In genomic region chr15:66893294-66893693, GRCh38 we compare ENCODE assay signal across 24 cellular contexts.
DNase-seq lines count a peak whose midpoint lies in the region; ATAC-seq and TF ChIP-seq lines count a peak whose summit lies in the region.
"Had no signal": no experiment of that assay in that cellular context is flagged by ENCODE, and none has a peak within 500 bp of the region (broad histone marks: within the 10 kb centered on the region; RNA-seq: fewer than 3 reads in every experiment).

No MANE protein-coding gene starts in this region.

- TF ChIP-seq CTCF in right atrium auricular region (IDR thresholded peaks at IDR 0.05) (no peak), heart left ventricle (IDR thresholded peaks at IDR 0.05) (no peak), coronary artery (IDR thresholded peaks at IDR 0.05) (no peak)

- no peak overlapping the region for H3K23ac ChIP-seq in mesendoderm (ENCODE audit: low read length)

- H3K4ac ChIP-seq in mesendoderm (ENCODE audit: low read depth, low read length) = no peak overlapping the region

- H3K4me1 ChIP-seq in right atrium auricular region = peaks cover 0 to 4% of the 10 kb centered on the region in 2 donors
- H3K4me1 ChIP-seq in heart left ventricle = peaks cover 0 to 42% (median 7%) of the 10 kb centered on the region in 12 donors
- peaks cover 7% of the 10 kb centered on the region for H3K4me1 ChIP-seq in mesendoderm (ENCODE audit: control insufficient read depth, low read depth, low read length)

- H3K4me2 ChIP-seq in mesendoderm (ENCODE audit: low read length) = no peak overlapping the region
- H3K4me2 ChIP-seq: PC-9 had no signal

- no peak overlapping the region for H4K8ac ChIP-seq in mesendoderm (ENCODE audit: low read depth, low read length)

- no peak overlapping the region for H2AK5ac ChIP-seq in mesendoderm (ENCODE audit: low read length)

- intact Hi-C loops in heart left ventricle (cut with DNase I) = no loop called here

- DNase-seq in right atrium auricular region (ENCODE audit: low spot score) (peak; percentile 52), heart left ventricle (no peak), coronary artery (ENCODE audit: low spot score) (peak; percentile 16), mesendoderm (no peak), ureter (ENCODE audit: low spot score) (peak; percentile 26), AG08395 (ENCODE audit: low spot score) (no peak)
- DNase-seq: BE2C; CD8-positive, alpha-beta memory T cell; DMS 273 treated with DMSO at 0.1 percent for 48 hours; DMS79; EL; GDM1; KG1; MG63; NCI-H2029; NCI-H446 treated with DMSO at 0.1 percent for 48 hours; NCI-H526; NCI-H82; PC-9; RPMI8226; SHP77 had no signal

- H3K18ac ChIP-seq in mesendoderm (ENCODE audit: low read length) = peak overlapping the region; percentile 75

- H2BK5ac ChIP-seq in mesendoderm (ENCODE audit: low read length) = no peak overlapping the region

- no peak overlapping the region for H3K9ac ChIP-seq in mesendoderm (ENCODE audit: low read length)

- ATAC-seq in heart left ventricle (no peak), GM21390 (IDR thresholded peaks at IDR 0.05; ENCODE audit: unreplicated experiment) (no peak), GM19463 (IDR thresholded peaks at IDR 0.05; ENCODE audit: unreplicated experiment) (no peak)
- ATAC-seq: GM12878 had no signal

- H2BK15ac ChIP-seq in mesendoderm (replicated peaks; ENCODE audit: low read depth) = peak overlapping the region; percentile 85

- no peak overlapping the region for H4K5ac ChIP-seq in mesendoderm (ENCODE audit: low read length)

- no peaks in the 10 kb centered on the region for H3K79me2 ChIP-seq in mesendoderm (ENCODE audit: control insufficient read depth, insufficient read depth, low read length)

- H3K4me3 ChIP-seq in right atrium auricular region (no peak overlapping the region), heart left ventricle (no peak overlapping the region), coronary artery (no peak overlapping the region), mesendoderm (ENCODE audit: low read length) (no peak overlapping the region)
- H3K4me3 ChIP-seq: GM12878, MG63, PC-9 had no signal

- H3K79me1 ChIP-seq in mesendoderm (ENCODE audit: low read length) = no peaks in the 10 kb centered on the region

- TF ChIP-seq POLR2A in heart left ventricle (IDR thresholded peaks at IDR 0.05) = no peak

- H2BK120ac ChIP-seq in mesendoderm (ENCODE audit: low read depth, low read length) = no peak overlapping the region

- H3K27me3 ChIP-seq in right atrium auricular region (no peaks in the 10 kb centered on the region), heart left ventricle (no peaks in the 10 kb centered on the region), mesendoderm (ENCODE audit: insufficient read depth, low read length, poor library complexity) (no peaks in the 10 kb centered on the region)
- H3K27me3 ChIP-seq: BE2C, MG63 had no signal

- no peak overlapping the region for H3K56ac ChIP-seq in mesendoderm (ENCODE audit: low read length)

- peaks cover 0 to 6% of the 10 kb centered on the region in 2 donors for H3K9me3 ChIP-seq in right atrium auricular region
- peaks cover 0 to 12% (median 2%) of the 10 kb centered on the region in 12 donors for H3K9me3 ChIP-seq in heart left ventricle
- H3K9me3 ChIP-seq: BE2C, MG63 had no signal

- 64 to 73% (median 71%) methylated on average over 4 of the region's 4 CpGs for WGBS in heart left ventricle, 4 donors
- no CpG with 5 or more reads among the region's 4 CpGs for WGBS in mesendoderm (ENCODE audit: extremely low coverage, insufficient coverage, low lambda C conversion rate)

- H3K27ac ChIP-seq in right atrium auricular region = no peak overlapping the region
- peak overlapping the region in 1 of 12 donors; percentile 1 for H3K27ac ChIP-seq in heart left ventricle
- no peak overlapping the region for H3K27ac ChIP-seq in coronary artery
- H3K27ac ChIP-seq in mesendoderm (ENCODE audit: low read depth, low read length) = no peak overlapping the region
- H3K27ac ChIP-seq: PC-9 had no signal

- H3K36me3 ChIP-seq in right atrium auricular region (no peaks in the 10 kb centered on the region), heart left ventricle (no peaks in the 10 kb centered on the region), mesendoderm (ENCODE audit: control insufficient read depth, insufficient read depth, low read length) (no peaks in the 10 kb centered on the region)
- H3K36me3 ChIP-seq: BE2C, MG63 had no signal

Comparison
In these comparisons a context has a peak if more than half of its experiments do, and no peak if none do; other contexts are left out.
1. DNase-seq: peak in right atrium auricular region (single experiment), coronary artery (single experiment) and ureter (single experiment); none in heart left ventricle (0 of 5), mesendoderm (single experiment) and AG08395 (single experiment).